10 cellular contexts compared by ENCODE assay signal in the genomic region with DNA sequence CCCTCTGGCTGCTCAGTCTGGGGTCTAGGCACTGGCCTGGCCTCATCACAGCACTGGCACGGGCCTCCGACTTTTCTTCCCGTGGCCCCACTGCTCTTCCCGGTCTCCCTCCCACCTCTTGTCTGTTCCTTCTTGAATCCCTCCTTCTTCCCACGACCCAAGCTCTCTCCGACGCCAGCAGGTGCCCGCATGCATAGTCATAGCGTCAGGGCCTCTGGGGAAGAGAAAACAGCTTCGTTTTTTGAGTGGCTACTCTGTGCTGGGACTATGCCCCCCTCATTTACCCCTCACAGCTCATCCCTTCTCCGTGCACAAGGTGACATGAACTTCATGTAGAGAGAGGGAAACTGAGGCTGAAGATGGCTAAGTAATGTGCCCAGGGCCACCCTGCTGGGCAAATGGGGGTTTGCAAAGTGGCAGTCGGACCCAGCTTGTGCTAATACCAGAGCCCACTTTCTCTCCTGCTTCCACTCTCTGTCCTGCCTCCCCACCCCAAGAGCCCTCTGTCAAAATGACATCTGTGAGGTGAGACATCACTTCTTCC. TPM values are rescaled to one million over a fixed set of nuclear protein-coding genes. Genes with fewer than 3 reads are reported as not detected.
A peak's percentile ranks its signal among the peaks of the same experiment; 100 is the strongest.
DNase-seq lines count a peak whose midpoint lies in the region; ATAC-seq and TF ChIP-seq lines count a peak whose summit lies in the region.
"Had no signal": no experiment of that assay in that cellular context is flagged by ENCODE, and none has a peak within 500 bp of the region (broad histone marks: within the 10 kb centered on the region; RNA-seq: fewer than 3 reads in every experiment).

No MANE protein-coding gene starts in this region.

- H3K27me3 Mint-ChIP-seq in activated CD4-positive, alpha-beta T cell treated with anti-CD3 and anti-CD28 coated beads, Interleukin-2, amount 10 ng/mL, durations not matched to agents 7 days and 5 days: no peaks in the 10 kb centered on the region
- H3K27me3 Mint-ChIP-seq in brain: peaks cover 4% of the 10 kb centered on the region
- no peaks in the 10 kb centered on the region for H3K27me3 Mint-ChIP-seq in activated T-helper 1 cell treated with anti-CD3 and anti-CD28 coated beads, Interleukin-12 subunit alpha, Interleukin-12 subunit beta, Interleukin-2, Interleukin-4 antibody, amounts not matched to agents 30 ng/mL and 10 ng/mL and 1 ng/mL, durations not matched to agents 14 hours and 24 hours and 36 hours (ENCODE audit: insufficient read depth)
- H3K27me3 Mint-ChIP-seq: T-cell had no signal

- POLR2A ChIA-PET in activated CD4-positive, alpha-beta T cell treated with anti-CD3 and anti-CD28 coated beads, Interleukin-2, amount 10 ng/mL, durations not matched to agents 7 days and 5 days (lab: Charles Lee): interaction anchor here (0.6 kb wide), 1 partner anchor 15 kb away, joined by 4 read pairs; no protein-coding TSS in a partner anchor

- H3K9me3 Mint-ChIP-seq in activated CD4-positive, alpha-beta T cell treated with anti-CD3 and anti-CD28 coated beads, Interleukin-2, amount 10 ng/mL, durations not matched to agents 7 days and 5 days: no peaks in the 10 kb centered on the region
- peaks cover 0 to 9% (median 3%) of the 10 kb centered on the region in 5 experiments for H3K9me3 Mint-ChIP-seq in brain
- H3K9me3 Mint-ChIP-seq in activated T-helper 1 cell treated with anti-CD3 and anti-CD28 coated beads, Interleukin-12 subunit alpha, Interleukin-12 subunit beta, Interleukin-2, Interleukin-4 antibody, amounts not matched to agents 30 ng/mL and 10 ng/mL and 1 ng/mL, durations not matched to agents 14 hours and 24 hours and 36 hours: peaks cover 4% of the 10 kb centered on the region

- CTCF ChIA-PET in activated CD4-positive, alpha-beta T cell treated with anti-CD3 and anti-CD28 coated beads, Interleukin-2, amount 10 ng/mL, durations not matched to agents 7 days and 5 days (lab: Charles Lee): interaction anchor here (0.9 to 3.4 kb wide), 5 partner anchors 13 to 115 kb away, joined by 3 to 16 read pairs (median 4); no protein-coding TSS in a partner anchor

- TF ChIP-seq CTCF in brain (conservative IDR thresholded peaks at IDR 0.05): no peak
- no peak for TF ChIP-seq CTCF in thoracic aorta (IDR thresholded peaks at IDR 0.05)

- no peak overlapping the region for H3K4me3 Mint-ChIP-seq in activated CD4-positive, alpha-beta T cell treated with anti-CD3 and anti-CD28 coated beads, Interleukin-2, amount 10 ng/mL, durations not matched to agents 7 days and 5 days
- no peak overlapping the region for H3K4me3 Mint-ChIP-seq in brain
- no peak overlapping the region for H3K4me3 Mint-ChIP-seq in activated T-helper 1 cell treated with anti-CD3 and anti-CD28 coated beads, Interleukin-12 subunit alpha, Interleukin-12 subunit beta, Interleukin-2, Interleukin-4 antibody, amounts not matched to agents 30 ng/mL and 10 ng/mL and 1 ng/mL, durations not matched to agents 14 hours and 24 hours and 36 hours
- H3K4me3 Mint-ChIP-seq: T-cell had no signal

- H3K36me3 ChIP-seq in thoracic aorta: no peaks in the 10 kb centered on the region

- peaks cover 40% of the 10 kb centered on the region for H3K4me1 Mint-ChIP-seq in activated CD4-positive, alpha-beta T cell treated with anti-CD3 and anti-CD28 coated beads, Interleukin-2, amount 10 ng/mL, durations not matched to agents 7 days and 5 days
- H3K4me1 Mint-ChIP-seq in brain: peaks cover 54% of the 10 kb centered on the region
- H3K4me1 Mint-ChIP-seq in activated T-helper 1 cell treated with anti-CD3 and anti-CD28 coated beads, Interleukin-12 subunit alpha, Interleukin-12 subunit beta, Interleukin-2, Interleukin-4 antibody, amounts not matched to agents 30 ng/mL and 10 ng/mL and 1 ng/mL, durations not matched to agents 14 hours and 24 hours and 36 hours (ENCODE audit: low read depth): peaks cover 43% of the 10 kb centered on the region

- no peaks in the 10 kb centered on the region for H3K9me3 ChIP-seq in thoracic aorta

- peaks cover 49 to 87% of the 10 kb centered on the region in 2 donors for H3K4me1 ChIP-seq in thoracic aorta (ENCODE audit: control insufficient read depth in 1 of 2, low read depth in 2 of 2)

- no peaks in the 10 kb centered on the region for H3K27me3 ChIP-seq in thoracic aorta (replicated peaks; ENCODE audit: insufficient read depth)

- peak overlapping the region; percentile 88 to 97 for H3K27ac ChIP-seq in thoracic aorta

- intact Hi-C loops in activated T-helper 1 cell treated with anti-CD3 and anti-CD28 coated beads, Interleukin-12 subunit alpha, Interleukin-12 subunit beta, Interleukin-2, Interleukin-4 antibody, amounts not matched to agents 30 ng/mL and 10 ng/mL and 1 ng/mL, durations not matched to agents 14 hours and 24 hours and 36 hours (cut with micrococcal nuclease): loop anchor here (1.0 kb wide), 1 partner anchor 16 kb away; no protein-coding TSS in a partner anchor

- H3K27ac Mint-ChIP-seq in activated CD4-positive, alpha-beta T cell treated with anti-CD3 and anti-CD28 coated beads, Interleukin-2, amount 10 ng/mL, durations not matched to agents 7 days and 5 days: peak overlapping the region; percentile 51
- H3K27ac Mint-ChIP-seq in brain: peak overlapping the region in 4 of 5 experiments; percentile 41 to 95 (median 86)
- no peak overlapping the region for H3K27ac Mint-ChIP-seq in activated T-helper 1 cell treated with anti-CD3 and anti-CD28 coated beads, Interleukin-12 subunit alpha, Interleukin-12 subunit beta, Interleukin-2, Interleukin-4 antibody, amounts not matched to agents 30 ng/mL and 10 ng/mL and 1 ng/mL, durations not matched to agents 14 hours and 24 hours and 36 hours

- DNase-seq in activated CD4-positive, alpha-beta T cell treated with anti-CD3 and anti-CD28 coated beads, Interleukin-2, amount 10 ng/mL, durations not matched to agents 7 days and 5 days: no peak
- DNase-seq in activated CD4-positive, alpha-beta T cell treated with anti-CD3 and anti-CD28 coated beads, Interleukin-2, amount 50 U/mL, for 48 hours: no peak
- DNase-seq in iris pigment epithelial cell (ENCODE audit: low read depth) (peak; percentile 69), thoracic aorta (ENCODE audit: low spot score) (no peak)
- DNase-seq in activated T-helper 1 cell treated with anti-CD3 and anti-CD28 coated beads, Interleukin-12 subunit alpha, Interleukin-12 subunit beta, Interleukin-2, Interleukin-4 antibody, amounts not matched to agents 30 ng/mL and 10 ng/mL and 1 ng/mL, durations not matched to agents 14 hours and 24 hours and 36 hours (ENCODE audit: low spot score): no peak
- DNase-seq: NCI-H1105 treated with DMSO at 0.1 percent for 48 hours, T-cell had no signal

- ATAC-seq in thoracic aorta (ENCODE audit: insufficient number of reproducible peaks, low FRiP score, low read depth) (peak; percentile 8), GM21786 (IDR thresholded peaks at IDR 0.05; ENCODE audit: unreplicated experiment) (no peak), HG03097 (IDR thresholded peaks at IDR 0.05; ENCODE audit: low FRiP score, unreplicated experiment) (no peak)

- peaks cover 33% of the 10 kb centered on the region for H3K36me3 Mint-ChIP-seq in activated CD4-positive, alpha-beta T cell treated with anti-CD3 and anti-CD28 coated beads, Interleukin-2, amount 10 ng/mL, durations not matched to agents 7 days and 5 days (ENCODE audit: low read depth)
- H3K36me3 Mint-ChIP-seq in brain: peaks cover 6% of the 10 kb centered on the region
- H3K36me3 Mint-ChIP-seq in activated T-helper 1 cell treated with anti-CD3 and anti-CD28 coated beads, Interleukin-12 subunit alpha, Interleukin-12 subunit beta, Interleukin-2, Interleukin-4 antibody, amounts not matched to agents 30 ng/mL and 10 ng/mL and 1 ng/mL, durations not matched to agents 14 hours and 24 hours and 36 hours (ENCODE audit: low read depth): peaks cover 38% of the 10 kb centered on the region

- no peak overlapping the region for H3K4me3 ChIP-seq in thoracic aorta

RNA-seq across cellular contexts. Expression of gene SYNJ2, which starts 59.2 kb away (rescaled TPM):
- 10 to 100 TPM; 35.8 to 39.0 TPM for total RNA-seq in activated CD4-positive, alpha-beta T cell treated with anti-CD3 and anti-CD28 coated beads, Interleukin-2, amount 10 ng/mL, durations not matched to agents 7 days and 5 days
- 17.9 TPM for polyA plus RNA-seq in brain (ENCODE audit: insufficient read depth, low read depth, low replicate concordance)
- 10 to 100 TPM; 30.6 to 48.5 TPM for total RNA-seq in thoracic aorta
- total RNA-seq in activated T-helper 1 cell treated with anti-CD3 and anti-CD28 coated beads, Interleukin-12 subunit alpha, Interleukin-12 subunit beta, Interleukin-2, Interleukin-4 antibody, amounts not matched to agents 30 ng/mL and 10 ng/mL and 1 ng/mL, durations not matched to agents 14 hours and 24 hours and 36 hours: 29.0 and 31.2 TPM in 2 replicates
